15 cellular contexts compared by ENCODE assay signal in genomic region chr17:19005789-19006430, GRCh38. TPM values are rescaled to one million over a fixed set of nuclear protein-coding genes. Genes with fewer than 3 reads are reported as not detected.
A peak's percentile ranks its signal among the peaks of the same experiment; 100 is the strongest.
DNase-seq lines count a peak whose midpoint lies in the region; ATAC-seq and TF ChIP-seq lines count a peak whose summit lies in the region.
"Had no signal": no experiment of that assay in that cellular context is flagged by ENCODE, and none has a peak within 500 bp of the region (broad histone marks: within the 10 kb centered on the region; RNA-seq: fewer than 3 reads in every experiment).

No MANE protein-coding gene starts in this region.

- H3K9me3 Mint-ChIP-seq in activated CD4-positive, alpha-beta T cell treated with anti-CD3 and anti-CD28 coated beads, Interleukin-2, amount 10 ng/mL, durations not matched to agents 24 days and 14 days: no peaks in the 10 kb centered on the region
- H3K9me3 Mint-ChIP-seq in HFFc6 (no peaks in the 10 kb centered on the region), neural crest cell (no peaks in the 10 kb centered on the region)
- H3K9me3 Mint-ChIP-seq in effector memory CD8-positive, alpha-beta T cell: no peaks in the 10 kb centered on the region

- DNase-seq in activated CD4-positive, alpha-beta T cell treated with anti-CD3 and anti-CD28 coated beads, Interleukin-2, amount 10 ng/mL, durations not matched to agents 24 days and 14 days: no peak
- no peak for DNase-seq in activated CD4-positive, alpha-beta T cell treated with anti-CD3 and anti-CD28 coated beads for 4 hours
- DNase-seq in HFFc6: no peak
- DNase-seq in effector memory CD8-positive, alpha-beta T cell: no peak
- no peak for DNase-seq in neural crest cell (ENCODE audit: low read depth, low spot score)
- no peak for DNase-seq in ecto neural progenitor cell (ENCODE audit: low spot score)
- no peak for DNase-seq in DMS53 treated with DMSO at 0.1 percent for 48 hours (lab: John Stamatoyannopoulos, UW; ENCODE audit: unreplicated experiment)
- DNase-seq: adrenal gland, caudate nucleus, hypothalamus, NCI-H1092 treated with DMSO at 0.1 percent for 48 hours had no signal

- H3K4me1 Mint-ChIP-seq in activated CD4-positive, alpha-beta T cell treated with anti-CD3 and anti-CD28 coated beads, Interleukin-2, amount 10 ng/mL, durations not matched to agents 24 days and 14 days: peaks cover 19% of the 10 kb centered on the region
- H3K4me1 Mint-ChIP-seq in HFFc6 (ENCODE audit: low read depth): peaks cover 27% of the 10 kb centered on the region
- peaks cover 22 to 29% of the 10 kb centered on the region in 2 donors for H3K4me1 Mint-ChIP-seq in effector memory CD8-positive, alpha-beta T cell (ENCODE audit: low read depth in 2 of 2)
- no peaks in the 10 kb centered on the region for H3K4me1 Mint-ChIP-seq in neural crest cell

- peaks cover 5% of the 10 kb centered on the region for H3K36me3 Mint-ChIP-seq in activated CD4-positive, alpha-beta T cell treated with anti-CD3 and anti-CD28 coated beads, Interleukin-2, amount 10 ng/mL, durations not matched to agents 24 days and 14 days (ENCODE audit: low read depth)
- H3K36me3 Mint-ChIP-seq in HFFc6 (ENCODE audit: low read depth) (peaks cover 5% of the 10 kb centered on the region; the same call in 1 of the 2 replicates), neural crest cell (ENCODE audit: low read depth) (peaks cover 2% of the 10 kb centered on the region)
- H3K36me3 Mint-ChIP-seq in effector memory CD8-positive, alpha-beta T cell (ENCODE audit: insufficient read depth): peaks cover 10% of the 10 kb centered on the region

- peaks cover 17% of the 10 kb centered on the region for H3K27me3 Mint-ChIP-seq in activated CD4-positive, alpha-beta T cell treated with anti-CD3 and anti-CD28 coated beads, Interleukin-2, amount 10 ng/mL, durations not matched to agents 24 days and 14 days
- H3K27me3 Mint-ChIP-seq in HFFc6 (ENCODE audit: insufficient read depth): no peaks in the 10 kb centered on the region; the same call in 1 of the 2 replicates
- H3K27me3 Mint-ChIP-seq in effector memory CD8-positive, alpha-beta T cell: no peaks in the 10 kb centered on the region
- peaks cover 48% of the 10 kb centered on the region for H3K27me3 Mint-ChIP-seq in neural crest cell (ENCODE audit: low read depth)

- intact Hi-C loops in activated CD4-positive, alpha-beta T cell treated with anti-CD3 and anti-CD28 coated beads, Interleukin-2, amount 10 ng/mL, durations not matched to agents 24 days and 14 days (cut with micrococcal nuclease): loop anchor here (2.0 kb wide), 1 partner anchor 149 kb away; no protein-coding TSS in a partner anchor

- TF ChIP-seq CTCF in HFFc6 (IDR thresholded peaks at IDR 0.05) (no peak), neural crest cell (conservative IDR thresholded peaks at IDR 0.05) (no peak)

- no peak overlapping the region for H3K4me3 Mint-ChIP-seq in activated CD4-positive, alpha-beta T cell treated with anti-CD3 and anti-CD28 coated beads, Interleukin-2, amount 10 ng/mL, durations not matched to agents 24 days and 14 days
- H3K4me3 Mint-ChIP-seq in HFFc6: no peak overlapping the region
- H3K4me3 Mint-ChIP-seq in effector memory CD8-positive, alpha-beta T cell: peak overlapping the region; percentile 18 to 86
- peak overlapping the region; percentile 67 for H3K4me3 Mint-ChIP-seq in neural crest cell

- ATAC-seq in effector memory CD8-positive, alpha-beta T cell (replicated peaks): no peak
- ATAC-seq in activated CD4-positive, CD25-positive, alpha-beta regulatory T cell treated with anti-CD3 and anti-CD28 coated beads, Interleukin-2, amount 50 U/mL, for 24 hours: no peak

- peak overlapping the region; percentile 62 for H3K27ac Mint-ChIP-seq in activated CD4-positive, alpha-beta T cell treated with anti-CD3 and anti-CD28 coated beads, Interleukin-2, amount 10 ng/mL, durations not matched to agents 24 days and 14 days
- H3K27ac Mint-ChIP-seq in HFFc6: peak overlapping the region; percentile 40; the same call in 1 of the 2 replicates
- H3K27ac Mint-ChIP-seq in effector memory CD8-positive, alpha-beta T cell: peak overlapping the region; percentile 91 to 92
- H3K27ac Mint-ChIP-seq in neural crest cell (ENCODE audit: unreplicated experiment): no peak overlapping the region

RNA-seq across cellular contexts. Expression of gene FAM83G, which starts 1.3 kb away (rescaled TPM):
- 15.7 and 17.8 TPM in 2 replicates for total RNA-seq in activated CD4-positive, alpha-beta T cell treated with anti-CD3 and anti-CD28 coated beads, Interleukin-2, amount 10 ng/mL, durations not matched to agents 24 days and 14 days
- 10 to 100 TPM; 21.0 to 24.0 (median 21.7) TPM for total RNA-seq in HFFc6 (2021; fragmentation: NEBNext Ultra II Directional; extraction: Animal tissue kit (Norgen Biotek cat#: 25700))
- total RNA-seq in neural crest cell: 1.3 and 1.8 TPM in 2 replicates

RNA-seq across cellular contexts. Expression of gene GRAP, which starts 40.8 kb away (rescaled TPM):
- total RNA-seq in activated CD4-positive, alpha-beta T cell treated with anti-CD3 and anti-CD28 coated beads, Interleukin-2, amount 10 ng/mL, durations not matched to agents 24 days and 14 days: 9.2 and 9.7 TPM in 2 replicates
- total RNA-seq in HFFc6 (2021; fragmentation: NEBNext Ultra II Directional; extraction: Animal tissue kit (Norgen Biotek cat#: 25700)): under 1 TPM in 3 of 6 experiments, not detected in 3; 0.10 to 0.48 (median 0.14) TPM
- 2.1 and 2.8 TPM in 2 replicates for total RNA-seq in neural crest cell
- total RNA-seq: A172, Daoy had no signal

RNA-seq across cellular contexts. Expression of gene SLC5A10, which starts 53.9 kb away (rescaled TPM):
- not detected in 2 replicates for total RNA-seq in activated CD4-positive, alpha-beta T cell treated with anti-CD3 and anti-CD28 coated beads, Interleukin-2, amount 10 ng/mL, durations not matched to agents 24 days and 14 days
- not detected for total RNA-seq in HFFc6 (2021; fragmentation: NEBNext Ultra II Directional; extraction: Animal tissue kit (Norgen Biotek cat#: 25700))
- total RNA-seq in neural crest cell: not detected in 2 replicates
- total RNA-seq: A172, tibial nerve had no signal

Comparison
In these comparisons a context has a peak if more than half of its experiments do, and no peak if none do; other contexts are left out.
1. H3K4me3 Mint-ChIP-seq: peak in effector memory CD8-positive, alpha-beta T cell (2 of 2) and neural crest cell (single experiment); none in activated CD4-positive, alpha-beta T cell treated with anti-CD3 and anti-CD28 coated beads, Interleukin-2, amount 10 ng/mL, durations not matched to agents 24 days and 14 days (single experiment) and HFFc6 (single experiment).